In genomic region chr10:26821699-26822542, GRCh38 we compare ENCODE assay signal across 1 cellular context.
A peak's percentile ranks its signal among the peaks of the same experiment; 100 is the strongest.
TF ChIP-seq lines count a peak whose summit lies in the region.

No MANE protein-coding gene starts in this region.

TF ChIP-seq in HEK293, 187 proteins besides CTCF, POLR2A, EP300 and RAD21 (continued from another document):
- no peak for TF ChIP-seq ZNF280D (tag by site-specific recombination; IDR thresholded peaks at IDR 0.05)
- TF ChIP-seq INSM2 (tag by site-specific recombination; IDR thresholded peaks at IDR 0.05), result no peak
- no peak for TF ChIP-seq ZNF600 (tag by site-specific recombination; IDR thresholded peaks at IDR 0.05)
- TF ChIP-seq SP2 (tag by site-specific recombination; IDR thresholded peaks at IDR 0.05), result no peak
- TF ChIP-seq ZNF76 (tag by site-specific recombination; IDR thresholded peaks at IDR 0.05; ENCODE audit: borderline replicate concordance, low read depth), result no peak
- no peak for TF ChIP-seq ZNF768 (tag by site-specific recombination; IDR thresholded peaks at IDR 0.05)
- TF ChIP-seq ZNF529 (tag by site-specific recombination; IDR thresholded peaks at IDR 0.05; ENCODE audit: insufficient replicate concordance), result no peak
- TF ChIP-seq BCL6B (tag by site-specific recombination; IDR thresholded peaks at IDR 0.05), result peak; percentile 97
- peak; percentile 75 for TF ChIP-seq PRDM6 (tag by site-specific recombination; IDR thresholded peaks at IDR 0.05)
- TF ChIP-seq ZXDB (tag by site-specific recombination; IDR thresholded peaks at IDR 0.05), result 0 out of 2 replicates have a peak, but pooled peaks have one; percentile 21
- TF ChIP-seq SCRT1 (tag by site-specific recombination; IDR thresholded peaks at IDR 0.05; ENCODE audit: borderline replicate concordance), result no peak
- no peak for TF ChIP-seq ZNF571 (tag by site-specific recombination; IDR thresholded peaks at IDR 0.05)
- TF ChIP-seq ZNF658 (tag by site-specific recombination; IDR thresholded peaks at IDR 0.05), result no peak
- TF ChIP-seq ZNF843 (tag by site-specific recombination; IDR thresholded peaks at IDR 0.05), result 0 out of 2 replicates have a peak, but pooled peaks have one; percentile 38
- no peak for TF ChIP-seq ZNF302 (tag by site-specific recombination; IDR thresholded peaks at IDR 0.05; ENCODE audit: low read depth)
